In the genomic region with DNA sequence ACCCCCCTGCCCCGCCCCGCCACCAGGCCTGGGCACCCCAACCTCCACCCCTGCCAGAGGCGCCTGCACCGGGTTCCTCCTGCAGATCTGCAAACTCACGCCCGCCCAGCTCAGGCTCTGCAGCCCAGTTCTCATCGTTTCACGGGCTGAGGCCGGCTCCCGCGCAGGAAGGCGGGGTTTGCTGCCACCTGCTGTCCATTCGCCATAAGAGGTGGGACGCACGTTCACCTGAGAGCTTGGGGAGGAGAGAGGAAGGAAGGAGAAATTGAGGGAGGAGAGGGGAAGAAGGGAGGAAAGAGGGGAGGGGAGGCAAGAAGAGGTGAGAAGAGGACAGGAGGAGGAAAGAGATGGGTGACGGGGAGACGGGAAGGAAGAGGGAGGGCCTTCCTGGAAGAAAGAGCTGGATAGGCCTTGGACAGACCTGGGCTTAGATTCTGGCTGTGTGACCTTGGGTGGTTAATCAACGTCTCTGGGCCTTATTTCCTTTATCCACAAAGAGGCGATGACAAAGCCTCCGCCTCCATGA, we compare ENCODE assay signal across 8 cellular contexts.
DNase-seq lines count a peak whose midpoint lies in the region; ATAC-seq and TF ChIP-seq lines count a peak whose summit lies in the region.

No MANE protein-coding gene starts in this region.

- H3K4me3 ChIP-seq in SK-N-SH (ENCODE audit: low read depth in 2 of 2, low read length in 1 of 2) (no peak overlapping the region; a peak in 1 of 4 replicates), heart right ventricle (no peak overlapping the region)

- peak; percentile 87 for TF ChIP-seq RAD21 in SK-N-SH (IDR thresholded peaks at IDR 0.05; ENCODE audit: low read length)

- H3K4me1 ChIP-seq in SK-N-SH (ENCODE audit: control insufficient read depth in 1 of 2, insufficient read depth in 2 of 2, low read depth in 1 of 2, low read length in 1 of 2), result peaks cover 0 to 4% of the 10 kb centered on the region in 2 experiments; a peak in 1 of 4 replicates
- H3K4me1 ChIP-seq in heart right ventricle, result peaks cover 0 to 17% (median 10%) of the 10 kb centered on the region in 9 donors

- CTCF ChIA-PET in SK-N-SH (lab: Yijun Ruan, JAX), result interaction anchor here (0.5 to 8.8 kb wide), 55 partner anchors 9 to 1510 kb away, joined by 3 to 159 read pairs (median 4); a partner anchor contains a TSS

- TF ChIP-seq EP300 in SK-N-SH (IDR thresholded peaks at IDR 0.05; ENCODE audit: borderline replicate concordance in 1 of 2, low read depth in 1 of 2, low read length in 1 of 2), result no peak

- WGBS in SK-N-SH (ENCODE audit: low lambda C conversion rate), result 1% methylated on average over 18 of the region's 20 CpGs
- WGBS in heart right ventricle, 2 donors, result 4 to 6% methylated on average over 20 of the region's 20 CpGs

- H3K4me2 ChIP-seq in SK-N-SH, result no peak overlapping the region

- no peak overlapping the region for H3K27ac ChIP-seq in SK-N-SH (ENCODE audit: low read depth in 2 of 2, low read length in 1 of 2)
- H3K27ac ChIP-seq in heart right ventricle, result no peak overlapping the region

- POLR2A ChIA-PET in SK-N-SH (lab: Yijun Ruan, JAX), result interaction anchor here (1.4 to 1.8 kb wide), 2 partner anchors 94 to 115 kb away, joined by 5 read pairs; no protein-coding TSS in a partner anchor

- H3F3A ChIP-seq in SK-N-SH (replicated peaks; ENCODE audit: insufficient read depth), result no peaks in the 10 kb centered on the region

- H3K36me3 ChIP-seq in SK-N-SH (replicated peaks in 1 of 2; ENCODE audit: control insufficient read depth in 1 of 2, insufficient read depth in 2 of 2, low read length in 1 of 2), result no peaks in the 10 kb centered on the region
- no peaks in the 10 kb centered on the region for H3K36me3 ChIP-seq in heart right ventricle

- DNase-seq in GM03348 (ENCODE audit: low spot score) (peak; percentile 78), KBM-7 (peak; percentile 72), SK-N-SH (peak; percentile 89), heart right ventricle (peak; percentile 63 to 71), putamen (ENCODE audit: low spot score) (peak; percentile 47)
- peak; percentile 75 for DNase-seq in activated naive CD4-positive, alpha-beta T cell treated with anti-CD3 and anti-CD28 coated beads, Interleukin-2, amount 50 U/mL, for 16 hours

- peak; percentile 83 to 93 (median 90) for ATAC-seq in heart right ventricle
- no peak for ATAC-seq in HG03135 (IDR thresholded peaks at IDR 0.05; ENCODE audit: unreplicated experiment)
- no peak for ATAC-seq in HG02623 (IDR thresholded peaks at IDR 0.05; ENCODE audit: unreplicated experiment)

- no peak overlapping the region for H3K9ac ChIP-seq in SK-N-SH

- TF ChIP-seq CTCF in SK-N-SH (IDR thresholded peaks at IDR 0.05) (peak; percentile 68), heart right ventricle (IDR thresholded peaks at IDR 0.05) (peak; percentile 49 to 76 (median 71))

- peaks cover 10% of the 10 kb centered on the region; the same call in 1 of the 2 replicates for H3K27me3 ChIP-seq in SK-N-SH (ENCODE audit: insufficient read depth)
- H3K27me3 ChIP-seq in heart right ventricle, result peaks cover 5 to 83% (median 70%) of the 10 kb centered on the region in 7 donors

- H4K20me1 ChIP-seq in SK-N-SH (ENCODE audit: insufficient read depth), result no peaks in the 10 kb centered on the region

- no peaks in the 10 kb centered on the region for H3K9me2 ChIP-seq in SK-N-SH

- H3K9me3 ChIP-seq in SK-N-SH (no peaks in the 10 kb centered on the region), heart right ventricle (peaks cover 0 to 11% (median 4%) of the 10 kb centered on the region in 11 donors)

- no peak overlapping the region for H2AFZ ChIP-seq in SK-N-SH (ENCODE audit: low read depth)

- in situ Hi-C loops in KBM-7 (cut with MboI; ENCODE audit: low pct_unique_long_range_greater_than_20kb, low sequenced_read_pairs), result no loop called here

- H3K79me2 ChIP-seq in SK-N-SH (ENCODE audit: insufficient read depth), result no peaks in the 10 kb centered on the region

- intact Hi-C loops in heart right ventricle (cut with DNase I), result loop anchor here in 3 of 10 donors (5.0 to 10.0 kb wide), 3 partner anchors 113 to 776 kb away; a partner anchor contains a TSS

TF ChIP-seq in SK-N-SH, 30 proteins besides CTCF, POLR2A, EP300 and RAD21:
- TF ChIP-seq POLR2AphosphoS5 (IDR thresholded peaks at IDR 0.05; ENCODE audit: low read depth, low read length), result no peak
- TF ChIP-seq SMC3 (IDR thresholded peaks at IDR 0.05; ENCODE audit: low read depth, low read length), result peak; percentile 83
- no peak for TF ChIP-seq MEF2A (IDR thresholded peaks at IDR 0.05; ENCODE audit: borderline replicate concordance, low read depth)
TF ChIP-seq in SK-N-SH: peak in this region for 1.

Comparison
In these comparisons a context has a peak if more than half of its experiments do, and no peak if none do; other contexts are left out.
1. ATAC-seq: peak in heart right ventricle (8 of 8); none in HG03135 (single experiment) and HG02623 (single experiment).
2. Peak in every context shown above with its lines, with median percentiles within 50 percentile points of each other: DNase-seq.